In genomic region chr3:120648290-120648689, GRCh38 we compare ENCODE assay signal across 26 cellular contexts. TPM values are rescaled to one million over a fixed set of nuclear protein-coding genes. Genes with fewer than 3 reads are reported as not detected.
DNase-seq lines count a peak whose midpoint lies in the region; ATAC-seq and TF ChIP-seq lines count a peak whose summit lies in the region.
"Had no signal": no experiment of that assay in that cellular context is flagged by ENCODE, and none has a peak within 500 bp of the region (broad histone marks: within the 10 kb centered on the region; RNA-seq: fewer than 3 reads in every experiment).

No MANE protein-coding gene starts in this region.

- ATAC-seq in GM21528 (IDR thresholded peaks at IDR 0.05; ENCODE audit: low FRiP score, unreplicated experiment): no peak
- ATAC-seq: CD8-positive, alpha-beta T cell; PC-3; SK-N-SH treated with all-trans-retinoic acid at 6 μM for 48 hours had no signal

- DNase-seq in T-helper 1 cell: no peak
- peak; percentile 16 for DNase-seq in GM03348 (ENCODE audit: low spot score)
- peak; percentile 21 to 63 (median 57) for DNase-seq in adrenal gland
- DNase-seq in retinal pigment epithelial cell (ENCODE audit: low read depth): peak; percentile 28
- DNase-seq in activated CD4-positive, CD25-positive, alpha-beta regulatory T cell treated with anti-CD3 and anti-CD28 coated beads, Interleukin-2, amount 50 U/mL, for 72 hours: no peak
- DNase-seq in ascending aorta (ENCODE audit: low spot score in 2 of 2): no peak
- DNase-seq: 8988T; ACHN; Caco-2; CD8-positive, alpha-beta T cell; H9; NCI-H1105; NCI-H1436 treated with DMSO at 0.1 percent for 48 hours; NCI-H187 treated with DMSO at 0.1 percent for 48 hours; NCI-H2171 treated with DMSO at 0.1 percent for 48 hours; NCI-H345; NCI-H524; NCI-H748 treated with DMSO at 0.1 percent for 48 hours; NK-92 treated with Interleukin-12 subunit alpha and Interleukin-12 subunit beta, amount 100 ng/mL, for 24 hours; PC-3 had no signal

- H3K4me1 ChIP-seq in adrenal gland (replicated peaks in 1 of 2) (peaks cover 5 to 9% of the 10 kb centered on the region in 2 donors), ascending aorta (no peaks in the 10 kb centered on the region)
- H3K4me1 ChIP-seq: Caco-2 had no signal

- H3K36me3 Mint-ChIP-seq in T-helper 1 cell treated with Interleukin-12 subunit alpha and Interleukin-12 subunit beta and Interleukin-4 antibody, amounts not matched to agents 30 μg/mL and 1 μg/mL, for 36 hours (ENCODE audit: low read depth): no peaks in the 10 kb centered on the region
- H3K36me3 Mint-ChIP-seq: CD8-positive, alpha-beta T cell; IgD-negative memory B cell had no signal

- H3K27me3 ChIP-seq in adrenal gland: no peaks in the 10 kb centered on the region
- H3K27me3 ChIP-seq in ascending aorta: no peaks in the 10 kb centered on the region

- no peak overlapping the region for H3K4me3 ChIP-seq in adrenal gland
- no peak overlapping the region for H3K4me3 ChIP-seq in retinal pigment epithelial cell (ENCODE audit: low read length)
- H3K4me3 ChIP-seq in ascending aorta: no peak overlapping the region

- H3K4me1 Mint-ChIP-seq in T-helper 1 cell treated with Interleukin-12 subunit alpha and Interleukin-12 subunit beta and Interleukin-4 antibody, amounts not matched to agents 30 μg/mL and 1 μg/mL, for 36 hours (ENCODE audit: low read depth): no peaks in the 10 kb centered on the region
- H3K4me1 Mint-ChIP-seq: B cell had no signal

- intact Hi-C loops in adrenal gland (cut with DNase I): no loop called here
- intact Hi-C loops in ascending aorta (cut with DNase I): no loop called here

- no peaks in the 10 kb centered on the region for H3K9me3 Mint-ChIP-seq in T-helper 1 cell treated with Interleukin-12 subunit alpha and Interleukin-12 subunit beta and Interleukin-4 antibody, amounts not matched to agents 30 μg/mL and 1 μg/mL, for 36 hours
- H3K9me3 Mint-ChIP-seq: CD8-positive, alpha-beta T cell; H9; IgD-negative memory B cell had no signal

- 52 to 61% (median 54%) methylated on average over 5 of the region's 5 CpGs for WGBS in adrenal gland, 4 donors

- no peak overlapping the region for H3K4me3 Mint-ChIP-seq in T-helper 1 cell treated with Interleukin-12 subunit alpha and Interleukin-12 subunit beta and Interleukin-4 antibody, amounts not matched to agents 30 μg/mL and 1 μg/mL, for 36 hours
- H3K4me3 Mint-ChIP-seq: B cell; CD8-positive, alpha-beta T cell; H9; IgD-negative memory B cell had no signal

- TF ChIP-seq CTCF in adrenal gland (IDR thresholded peaks at IDR 0.05): no peak
- TF ChIP-seq CTCF in retinal pigment epithelial cell (conservative IDR thresholded peaks at IDR 0.05; ENCODE audit: low read depth, low read length): no peak
- TF ChIP-seq CTCF in ascending aorta (IDR thresholded peaks at IDR 0.05): no peak

- H3K27me3 Mint-ChIP-seq in T-helper 1 cell treated with Interleukin-12 subunit alpha and Interleukin-12 subunit beta and Interleukin-4 antibody, amounts not matched to agents 30 μg/mL and 1 μg/mL, for 36 hours (ENCODE audit: low read depth): peaks cover 3% of the 10 kb centered on the region
- H3K27me3 Mint-ChIP-seq: B cell had no signal

- no peaks in the 10 kb centered on the region for H3K9me3 ChIP-seq in adrenal gland (replicated peaks in 1 of 3)
- no peaks in the 10 kb centered on the region for H3K9me3 ChIP-seq in ascending aorta
- H3K9me3 ChIP-seq: Caco-2 had no signal

- H3K27ac ChIP-seq in adrenal gland (peak overlapping the region in 1 of 5 donors; percentile 23), ascending aorta (no peak overlapping the region)
- H3K27ac ChIP-seq: C4-2B had no signal

- H3K36me3 ChIP-seq in adrenal gland (replicated peaks in 1 of 2): no peaks in the 10 kb centered on the region
- H3K36me3 ChIP-seq in ascending aorta: no peaks in the 10 kb centered on the region

- no peak for TF ChIP-seq POLR2A in adrenal gland (IDR thresholded peaks at IDR 0.05)

- H3K27ac Mint-ChIP-seq in T-helper 1 cell treated with Interleukin-12 subunit alpha and Interleukin-12 subunit beta and Interleukin-4 antibody, amounts not matched to agents 30 μg/mL and 1 μg/mL, for 36 hours: peak overlapping the region; percentile 15
- H3K27ac Mint-ChIP-seq: B cell; CD8-positive, alpha-beta T cell; H9; IgD-negative memory B cell had no signal

RNA-seq across cellular contexts. Expression of gene HGD, which starts 33.7 kb away (rescaled TPM):
- 1 to 10 TPM in 3 of 8 donors, under 1 TPM in 4, not detected in 1; 0.32 to 2.2 (median 0.72) TPM for total RNA-seq in adrenal gland
- 1 to 10 TPM in 1 of 3 donors, under 1 TPM in 2; 0.56 to 1.1 (median 0.71) TPM for polyA plus RNA-seq in adrenal gland
- total RNA-seq in ascending aorta: 19.2 TPM

RNA-seq across cellular contexts. Expression of gene NDUFB4, which starts 52.2 kb away (rescaled TPM):
- total RNA-seq in adrenal gland (100 to 1,000 TPM; 141 to 535 (median 315) TPM), ascending aorta (37.0 TPM)
- polyA plus RNA-seq in adrenal gland: 100 to 1,000 TPM; 208 to 905 (median 762) TPM

Comparison
In these comparisons a context has a peak if more than half of its experiments do, and no peak if none do; other contexts are left out.
1. DNase-seq: peak in GM03348 (single experiment), adrenal gland (7 of 7) and retinal pigment epithelial cell (single experiment); none in T-helper 1 cell (0 of 5), activated CD4-positive, CD25-positive, alpha-beta regulatory T cell treated with anti-CD3 and anti-CD28 coated beads, Interleukin-2, amount 50 U/mL, for 72 hours (single experiment) and ascending aorta (0 of 2).